Comparison of ENCODE assay signal across 10 cellular contexts in the genomic region with DNA sequence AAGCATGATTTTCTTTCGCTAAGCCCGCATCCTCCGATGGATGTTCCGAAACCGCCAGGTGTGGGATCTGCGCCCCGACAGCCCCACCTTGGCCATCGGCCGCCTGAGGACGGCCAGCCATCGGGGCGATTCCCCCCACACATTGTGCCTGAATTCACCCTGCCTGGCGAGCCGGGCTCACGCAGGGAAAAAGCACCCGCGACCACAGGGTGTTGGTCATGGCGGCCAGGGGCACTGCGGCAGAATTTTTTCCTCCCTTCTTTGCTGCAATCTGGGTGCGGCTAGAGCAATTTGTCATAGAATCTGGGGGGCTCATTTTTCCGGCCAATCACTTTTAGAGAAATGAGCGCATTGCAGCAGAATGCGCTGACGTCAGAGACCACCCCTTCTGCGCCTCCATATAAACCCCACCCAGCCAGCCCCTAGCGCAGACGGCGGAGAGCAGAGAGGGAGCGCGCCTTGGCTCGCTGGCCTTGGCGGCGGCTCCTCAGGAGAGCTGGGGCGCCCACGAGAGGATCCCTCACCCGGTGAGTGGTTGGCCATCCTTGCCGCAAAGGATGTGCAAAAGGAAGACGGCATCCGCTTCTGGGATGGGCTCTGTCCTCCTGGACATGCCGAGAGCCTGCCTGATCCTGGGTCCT. TPM values are rescaled to one million over a fixed set of nuclear protein-coding genes. Genes with fewer than 3 reads are reported as not detected.
DNase-seq lines count a peak whose midpoint lies in the region; ATAC-seq, FAIRE-seq and TF ChIP-seq lines count a peak whose summit lies in the region.
"Had no signal": no experiment of that assay in that cellular context is flagged by ENCODE, and none has a peak within 500 bp of the region (broad histone marks: within the 10 kb centered on the region; RNA-seq: fewer than 3 reads in every experiment).

TSS of gene MEG3 (plus strand) at position 428 of the 641 bp plus-strand sequence.

- FAIRE-seq in endothelial cell of umbilical vein (lab: Jason Lieb, UNC) = no peak

- H3K36me3 Mint-ChIP-seq in activated naive CD8-positive, alpha-beta T cell = no peaks in the 10 kb centered on the region
- no peaks in the 10 kb centered on the region for H3K36me3 Mint-ChIP-seq in activated naive CD8-positive, alpha-beta T cell treated with anti-CD3 and anti-CD28 coated beads, Interleukin-2, amount 50 U/mL, for 24 hours (ENCODE audit: low read depth)
- peaks cover 0 to 3% (median 0%) of the 10 kb centered on the region in 5 donors for H3K36me3 Mint-ChIP-seq in naive thymus-derived CD4-positive, alpha-beta T cell
- no peaks in the 10 kb centered on the region for H3K36me3 Mint-ChIP-seq in stimulated activated effector memory CD8-positive, alpha-beta T cell treated with anti-CD3 and anti-CD28 coated beads, Interleukin-12 subunit alpha, Interleukin-12 subunit beta, amount 100 ng/mL, for 72 hours

- H3K79me2 ChIP-seq in endothelial cell of umbilical vein (ENCODE audit: control insufficient read depth, insufficient read depth, low read length) = peaks cover 28% of the 10 kb centered on the region

- peak within 1 kb of the TSS; percentile 59 for H2AFZ ChIP-seq in endothelial cell of umbilical vein (ENCODE audit: low read depth, low read length)

- dilution Hi-C loops in endothelial cell of umbilical vein (cut with MboI; ENCODE audit: extremely low pct_ligation_motif_present, low sequenced_read_pairs) = no loop called here

- WGBS in aorta, 2 donors = 47 to 52% methylated on average over 40 of the region's 40 CpGs

- H3K4me3 ChIP-seq in endothelial cell of umbilical vein (replicated peaks in 1 of 3; ENCODE audit: insufficient read depth in 1 of 3, low read depth in 1 of 3, low read length in 3 of 3) = peak within 1 kb of the TSS; percentile 67 to 80 (median 78)
- no peak within 1 kb of the TSS for H3K4me3 ChIP-seq in naive thymus-derived CD4-positive, alpha-beta T cell (ENCODE audit: low read length)
- no peak within 1 kb of the TSS for H3K4me3 ChIP-seq in aorta (ENCODE audit: low read length in 2 of 2)
- H3K4me3 ChIP-seq: BLaER1 had no signal

- no peaks in the 10 kb centered on the region for H3K9me1 ChIP-seq in endothelial cell of umbilical vein (replicated peaks; ENCODE audit: control insufficient read depth, extremely low read depth, insufficient read depth, low read length)

- POLR2A ChIA-PET in endothelial cell of umbilical vein (lab: Charles Lee) = interaction anchor here (0.7 to 1.6 kb wide), 5 partner anchors 10 to 180 kb away, joined by 3 to 6 read pairs (median 6); no protein-coding TSS in a partner anchor
- POLR2A ChIA-PET in naive thymus-derived CD4-positive, alpha-beta T cell (lab: Charles Lee) = no interaction called here

- peaks cover 16% of the 10 kb centered on the region for H3K27me3 Mint-ChIP-seq in activated naive CD8-positive, alpha-beta T cell
- H3K27me3 Mint-ChIP-seq in activated naive CD8-positive, alpha-beta T cell treated with anti-CD3 and anti-CD28 coated beads, Interleukin-2, amount 50 U/mL, for 24 hours = peaks cover 39% of the 10 kb centered on the region
- H3K27me3 Mint-ChIP-seq in naive thymus-derived CD4-positive, alpha-beta T cell = peaks cover 44 to 56% (median 47%) of the 10 kb centered on the region in 5 donors

- H3K4me2 ChIP-seq in endothelial cell of umbilical vein (ENCODE audit: insufficient read depth, low read length) = peak within 1 kb of the TSS; percentile 65
- H3K4me2 ChIP-seq: BLaER1 had no signal

- no peaks in the 10 kb centered on the region for H3K9me3 ChIP-seq in endothelial cell of umbilical vein (replicated peaks; ENCODE audit: control insufficient read depth, insufficient read depth, low read length)
- no peaks in the 10 kb centered on the region for H3K9me3 ChIP-seq in naive thymus-derived CD4-positive, alpha-beta T cell (ENCODE audit: control insufficient read depth in 2 of 3, low read length in 3 of 3)
- H3K9me3 ChIP-seq in aorta (ENCODE audit: control insufficient read depth, low read length) = no peaks in the 10 kb centered on the region

- H4K20me1 ChIP-seq in endothelial cell of umbilical vein (replicated peaks; ENCODE audit: control insufficient read depth, extremely low read depth, insufficient read depth, low read length) = no peaks in the 10 kb centered on the region
- H4K20me1 ChIP-seq: BLaER1 had no signal

- no peak within 1 kb of the TSS for H3K27ac Mint-ChIP-seq in activated naive CD8-positive, alpha-beta T cell
- H3K27ac Mint-ChIP-seq in activated naive CD8-positive, alpha-beta T cell treated with anti-CD3 and anti-CD28 coated beads, Interleukin-2, amount 50 U/mL, for 24 hours = no peak within 1 kb of the TSS
- no peak within 1 kb of the TSS for H3K27ac Mint-ChIP-seq in naive thymus-derived CD4-positive, alpha-beta T cell
- no peak within 1 kb of the TSS for H3K27ac Mint-ChIP-seq in stimulated activated effector memory CD8-positive, alpha-beta T cell treated with anti-CD3 and anti-CD28 coated beads, Interleukin-12 subunit alpha, Interleukin-12 subunit beta, amount 100 ng/mL, for 72 hours

- H3K4me1 ChIP-seq in endothelial cell of umbilical vein (ENCODE audit: control insufficient read depth, extremely low read depth, insufficient read depth, low read length) = no peaks in the 10 kb centered on the region
- no peaks in the 10 kb centered on the region for H3K4me1 ChIP-seq in naive thymus-derived CD4-positive, alpha-beta T cell (ENCODE audit: control insufficient read depth in 2 of 2, insufficient read depth in 2 of 2, low read length in 2 of 2)
- no peaks in the 10 kb centered on the region for H3K4me1 ChIP-seq in aorta (ENCODE audit: control insufficient read depth in 1 of 2, insufficient read depth in 2 of 2, low read length in 2 of 2)

- TF ChIP-seq POLR2A in endothelial cell of umbilical vein (IDR thresholded peaks at IDR 0.05; ENCODE audit: low read depth, low read length) (peak; percentile 99), erythroblast (IDR thresholded peaks at IDR 0.05; ENCODE audit: low read length) (no peak)

- H3K36me3 ChIP-seq in endothelial cell of umbilical vein (ENCODE audit: control insufficient read depth in 2 of 2, extremely low read depth in 1 of 2, insufficient read depth in 2 of 2, low read length in 2 of 2) = peaks cover 3 to 10% of the 10 kb centered on the region in 2 experiments
- no peaks in the 10 kb centered on the region for H3K36me3 ChIP-seq in naive thymus-derived CD4-positive, alpha-beta T cell (ENCODE audit: control insufficient read depth in 2 of 3, insufficient read depth in 3 of 3, low read length in 3 of 3)
- no peaks in the 10 kb centered on the region for H3K36me3 ChIP-seq in aorta (ENCODE audit: control insufficient read depth in 1 of 2, insufficient read depth in 2 of 2, low read length in 1 of 2)
- H3K36me3 ChIP-seq: BLaER1 had no signal

- TSS peak; percentile 69 for BruUV-seq in endothelial cell of umbilical vein (replicated peaks; lab: Mats Ljungman, UMichigan)

- CTCF ChIA-PET in endothelial cell of umbilical vein (lab: Charles Lee) = interaction anchor here (1.5 to 2.1 kb wide), 3 partner anchors 116 to 163 kb away, joined by 3 to 9 read pairs (median 7); no protein-coding TSS in a partner anchor
- CTCF ChIA-PET in naive thymus-derived CD4-positive, alpha-beta T cell (lab: Charles Lee) = no interaction called here

- intact Hi-C loops in endothelial cell of umbilical vein (cut with micrococcal nuclease) = loop anchor here (1.0 kb wide), 1 partner anchor 442 kb away; no protein-coding TSS in a partner anchor
- intact Hi-C loops in naive thymus-derived CD4-positive, alpha-beta T cell (cut with micrococcal nuclease) = no loop called here
- intact Hi-C loops in aorta (cut with DNase I) = no loop called here

- peak within 1 kb of the TSS; percentile 80 for H3K9ac ChIP-seq in endothelial cell of umbilical vein (replicated peaks; ENCODE audit: extremely low read depth, insufficient read depth, low read length)
- H3K9ac ChIP-seq: BLaER1 had no signal

- TF ChIP-seq CTCF in endothelial cell of umbilical vein (IDR thresholded peaks at IDR 0.05; ENCODE audit: extremely low read depth in 1 of 2, insufficient read depth in 1 of 2, low read depth in 1 of 2, low read length in 2 of 2) = no peak

- H3K27ac ChIP-seq in endothelial cell of umbilical vein (ENCODE audit: insufficient read depth, low read depth, low read length) (peak within 1 kb of the TSS; percentile 50), aorta (ENCODE audit: low read depth in 1 of 2, low read length in 2 of 2) (no peak within 1 kb of the TSS)
- no peak within 1 kb of the TSS for H3K27ac ChIP-seq in naive thymus-derived CD4-positive, alpha-beta T cell (ENCODE audit: low read depth, low read length)
- H3K27ac ChIP-seq: BLaER1 had no signal

- H3K4me3 Mint-ChIP-seq in activated naive CD8-positive, alpha-beta T cell = peak within 1 kb of the TSS; percentile 62
- H3K4me3 Mint-ChIP-seq in activated naive CD8-positive, alpha-beta T cell treated with anti-CD3 and anti-CD28 coated beads, Interleukin-2, amount 50 U/mL, for 24 hours = no peak within 1 kb of the TSS
- peak within 1 kb of the TSS in 7 of 10 donors; percentile 8 to 58 (median 29) for H3K4me3 Mint-ChIP-seq in naive thymus-derived CD4-positive, alpha-beta T cell
- no peak within 1 kb of the TSS for H3K4me3 Mint-ChIP-seq in stimulated activated effector memory CD8-positive, alpha-beta T cell treated with anti-CD3 and anti-CD28 coated beads, Interleukin-12 subunit alpha, Interleukin-12 subunit beta, amount 100 ng/mL, for 72 hours

- H3K27me3 ChIP-seq in endothelial cell of umbilical vein (ENCODE audit: control insufficient read depth in 2 of 2, insufficient read depth in 2 of 2, low read length in 2 of 2) = peaks cover 0 to 4% of the 10 kb centered on the region in 2 experiments
- H3K27me3 ChIP-seq in naive thymus-derived CD4-positive, alpha-beta T cell (ENCODE audit: control insufficient read depth in 2 of 2, insufficient read depth in 2 of 2, low read length in 2 of 2) = peaks cover 0 to 3% of the 10 kb centered on the region in 2 donors
- H3K27me3 ChIP-seq in aorta (ENCODE audit: control insufficient read depth in 1 of 2, insufficient read depth in 2 of 2, low read length in 1 of 2) = no peaks in the 10 kb centered on the region
- H3K27me3 ChIP-seq: BLaER1 had no signal

- H3K9me3 Mint-ChIP-seq in activated naive CD8-positive, alpha-beta T cell (ENCODE audit: low read depth) = no peaks in the 10 kb centered on the region
- peaks cover 5% of the 10 kb centered on the region for H3K9me3 Mint-ChIP-seq in activated naive CD8-positive, alpha-beta T cell treated with anti-CD3 and anti-CD28 coated beads, Interleukin-2, amount 50 U/mL, for 24 hours
- peaks cover 0 to 14% (median 5%) of the 10 kb centered on the region in 11 donors for H3K9me3 Mint-ChIP-seq in naive thymus-derived CD4-positive, alpha-beta T cell
- H3K9me3 Mint-ChIP-seq in stimulated activated effector memory CD8-positive, alpha-beta T cell treated with anti-CD3 and anti-CD28 coated beads, Interleukin-12 subunit alpha, Interleukin-12 subunit beta, amount 100 ng/mL, for 72 hours = peaks cover 3% of the 10 kb centered on the region

- ATAC-seq in activated naive CD8-positive, alpha-beta T cell treated with anti-CD3 and anti-CD28 coated beads, Interleukin-2, amount 50 U/mL, for 24 hours = no peak
- ATAC-seq in naive thymus-derived CD4-positive, alpha-beta T cell = no peak
- peak; percentile 81 for ATAC-seq in aorta (ENCODE audit: low FRiP score)
- no peak for ATAC-seq in stimulated activated effector memory CD8-positive, alpha-beta T cell treated with anti-CD3 and anti-CD28 coated beads, Interleukin-12 subunit alpha, Interleukin-12 subunit beta, amount 100 ng/mL, for 72 hours

- peaks cover 12% of the 10 kb centered on the region for H3K4me1 Mint-ChIP-seq in activated naive CD8-positive, alpha-beta T cell (ENCODE audit: low read depth)
- H3K4me1 Mint-ChIP-seq in activated naive CD8-positive, alpha-beta T cell treated with anti-CD3 and anti-CD28 coated beads, Interleukin-2, amount 50 U/mL, for 24 hours = peaks cover 1% of the 10 kb centered on the region
- peaks cover 0 to 20% (median 4%) of the 10 kb centered on the region in 7 donors for H3K4me1 Mint-ChIP-seq in naive thymus-derived CD4-positive, alpha-beta T cell
- peaks cover 8% of the 10 kb centered on the region for H3K4me1 Mint-ChIP-seq in stimulated activated effector memory CD8-positive, alpha-beta T cell treated with anti-CD3 and anti-CD28 coated beads, Interleukin-12 subunit alpha, Interleukin-12 subunit beta, amount 100 ng/mL, for 72 hours

- DNase-seq in activated naive CD8-positive, alpha-beta T cell treated with anti-CD3 and anti-CD28 coated beads, Interleukin-2, amount 50 U/mL, for 24 hours = no peak
- peak; percentile 80 for DNase-seq in endothelial cell of umbilical vein (ENCODE audit: low read depth, low spot score)
- DNase-seq in naive thymus-derived CD4-positive, alpha-beta T cell = no peak
- DNase-seq in aorta = peak; percentile 51 to 80
- no peak for DNase-seq in erythroblast (lab: John Stamatoyannopoulos, UW)
- no peak for DNase-seq in H4 (ENCODE audit: low spot score)
- DNase-seq in stimulated activated effector memory CD8-positive, alpha-beta T cell treated with anti-CD3 and anti-CD28 coated beads, Interleukin-12 subunit alpha, Interleukin-12 subunit beta, amount 100 ng/mL, for 72 hours (ENCODE audit: low spot score in 2 of 2) = no peak
- DNase-seq: activated CD4-positive, alpha-beta T cell treated with anti-CD3 and anti-CD28 coated beads for 1 hour had no signal

RNA-seq across cellular contexts. Expression of gene MEG3, which starts in this region (rescaled TPM):
- total RNA-seq in endothelial cell of umbilical vein (227 and 508 TPM in 2 replicates), aorta (100 to 1,000 TPM in 1 of 2 donors, 10 to 100 TPM in 1; 51.2 to 246 TPM)
- polyA plus RNA-seq in endothelial cell of umbilical vein (378 and 436 TPM in 2 replicates), aorta (100 to 1,000 TPM in 1 of 2 donors, 10 to 100 TPM in 1; 21.4 to 454 TPM)
- 28.6 and 84.8 TPM in 2 replicates for polyA plus RNA-seq in endothelial cell of umbilical vein (2011; cell fraction: cytosol; rRNA removed)
- polyA plus RNA-seq in endothelial cell of umbilical vein (2011; cell fraction: nucleus; rRNA removed) = 2,750 and 2,919 TPM in 2 replicates
- polyA plus RNA-seq in endothelial cell of umbilical vein (2012) = 270 and 402 TPM in 2 replicates
- polyA minus RNA-seq in endothelial cell of umbilical vein = 270 and 297 TPM in 2 replicates
- polyA minus RNA-seq in endothelial cell of umbilical vein (2011; cell fraction: cytosol; rRNA and poly(A)+ RNA removed) = not detected
- 362 and 404 TPM in 2 replicates for polyA minus RNA-seq in endothelial cell of umbilical vein (2011; cell fraction: nucleus; rRNA and poly(A)+ RNA removed)
- 1 to 10 TPM in 1 of 5 experiments, under 1 TPM in 1, not detected in 3; 0.80 to 2.4 TPM for total RNA-seq in naive thymus-derived CD4-positive, alpha-beta T cell
- not detected for polyA plus RNA-seq in naive thymus-derived CD4-positive, alpha-beta T cell
- total RNA-seq in H4 (2014; rRNA removed; shearing (Covaris generic)) = not detected in 2 replicates

Comparison
In these comparisons a context has a peak if more than half of its experiments do, and no peak if none do; other contexts are left out.
1. RNA of gene MEG3 (total RNA-seq): 227 to 508 TPM in endothelial cell of umbilical vein and 51.2 to 246 TPM in aorta; 0.80 to 2.4 TPM in naive thymus-derived CD4-positive, alpha-beta T cell and not detected in H4; every median in the first group is over 10 times any median in the second.
2. RNA of gene MEG3 (polyA plus RNA-seq): 21.4 to 454 TPM in aorta and 28.6 to 2,919 TPM in endothelial cell of umbilical vein; not detected in naive thymus-derived CD4-positive, alpha-beta T cell; every median in the first group is over 10 times any median in the second.
3. H3K4me3 Mint-ChIP-seq: peak in activated naive CD8-positive, alpha-beta T cell (single experiment) and naive thymus-derived CD4-positive, alpha-beta T cell (7 of 10); none in activated naive CD8-positive, alpha-beta T cell treated with anti-CD3 and anti-CD28 coated beads, Interleukin-2, amount 50 U/mL, for 24 hours (single experiment) and stimulated activated effector memory CD8-positive, alpha-beta T cell treated with anti-CD3 and anti-CD28 coated beads, Interleukin-12 subunit alpha, Interleukin-12 subunit beta, amount 100 ng/mL, for 72 hours (single experiment).
4. DNase-seq: peak in endothelial cell of umbilical vein (single experiment) and aorta (2 of 2); none in activated naive CD8-positive, alpha-beta T cell treated with anti-CD3 and anti-CD28 coated beads, Interleukin-2, amount 50 U/mL, for 24 hours (single experiment), naive thymus-derived CD4-positive, alpha-beta T cell (0 of 9), erythroblast (0 of 2), H4 (single experiment) and stimulated activated effector memory CD8-positive, alpha-beta T cell treated with anti-CD3 and anti-CD28 coated beads, Interleukin-12 subunit alpha, Interleukin-12 subunit beta, amount 100 ng/mL, for 72 hours (0 of 2).
5. H3K4me3 ChIP-seq: peak in endothelial cell of umbilical vein (3 of 3); none in naive thymus-derived CD4-positive, alpha-beta T cell (single experiment) and aorta (0 of 2).